In genomic region chr7:27217951-27218350, GRCh38 we compare ENCODE assay signal across 43 cellular contexts. TPM values are rescaled to one million over a fixed set of nuclear protein-coding genes. Genes with fewer than 3 reads are reported as not detected.
"Had no signal": no experiment of that assay in that cellular context is flagged by ENCODE, and none has a peak within 500 bp of the region (broad histone marks: within the 10 kb centered on the region; RNA-seq: fewer than 3 reads in every experiment).

No MANE protein-coding gene starts in this region.

- H3K9me3 ChIP-seq: adrenal gland, ascending aorta, body of pancreas, breast epithelium had no signal

- H3K36me3 ChIP-seq: adrenal gland, ascending aorta, brain microvascular endothelial cell, breast epithelium, cardiac muscle cell had no signal

- H3K4me1 Mint-ChIP-seq: activated naive CD4-positive, alpha-beta T cell treated with anti-CD3 and anti-CD28 coated beads, Interleukin-2, amount 10 ng/mL, durations not matched to agents 7 days and 5 days; activated T-helper 17 cell treated with anti-CD3 and anti-CD28 coated beads, Interleukin-2, amount 50 U/mL, for 72 hours; brain; central memory CD8-positive, alpha-beta T cell had no signal

- H3K4me3 ChIP-seq: adrenal gland, ascending aorta, body of pancreas, breast epithelium, cardiac muscle cell had no signal

- H3K9me3 Mint-ChIP-seq: activated naive CD4-positive, alpha-beta T cell treated with anti-CD3 and anti-CD28 coated beads for 36 hours; activated naive CD4-positive, alpha-beta T cell treated with anti-CD3 and anti-CD28 coated beads, Interleukin-2, amount 10 ng/mL, durations not matched to agents 7 days and 5 days; activated naive CD4-positive, alpha-beta T cell treated with anti-CD3 and anti-CD28 coated beads, Interleukin-2, amount 50 U/mL, for 24 hours; activated naive CD4-positive, alpha-beta T cell treated with anti-CD3 and anti-CD28 coated beads, Interleukin-2, amount 50 U/mL, for 72 hours; activated naive CD8-positive, alpha-beta T cell treated with anti-CD3 and anti-CD28 coated beads for 36 hours; activated naive CD8-positive, alpha-beta T cell treated with anti-CD3 and anti-CD28 coated beads, Interleukin-2, amount 10 ng/mL, durations not matched to agents 7 days and 5 days; activated naive CD8-positive, alpha-beta T cell treated with anti-CD3 and anti-CD28 coated beads, Interleukin-2, amount 50 U/mL, for 24 hours; activated T-cell treated with anti-CD3 and anti-CD28 coated beads, Interleukin-2, amount 50 U/mL, for 24 hours; activated T-cell treated with anti-CD3 and anti-CD28 coated beads, Interleukin-2, amount 50 U/mL, for 4 hours; activated T-cell treated with anti-CD3 and anti-CD28 coated beads, Interleukin-2, amount 50 U/mL, for 72 hours; activated T-helper 1 cell treated with anti-CD3 and anti-CD28 coated beads, Interleukin-12 subunit alpha, Interleukin-12 subunit beta, Interleukin-2, Interleukin-4 antibody, amounts not matched to agents 30 ng/mL and 10 ng/mL and 1 ng/mL, durations not matched to agents 14 hours and 24 hours and 36 hours; activated T-helper 17 cell treated with anti-CD3 and anti-CD28 coated beads, Interleukin-2, amount 50 U/mL, for 72 hours; activated T-helper 2 cell treated with anti-CD3 and anti-CD28 coated beads, Interferon-gamma antibody, Interleukin-2, Interleukin-4, amounts not matched to agents 10 μg/mL and 5 μg/mL and 100 μg/mL, durations not matched to agents 14 hours and 24 hours and 36 hours; central memory CD8-positive, alpha-beta T cell had no signal

- H3K4me1 ChIP-seq: adrenal gland, ascending aorta, breast epithelium had no signal

- H3K4me3 Mint-ChIP-seq: activated naive CD4-positive, alpha-beta T cell treated with anti-CD3 and anti-CD28 coated beads for 36 hours; activated naive CD4-positive, alpha-beta T cell treated with anti-CD3 and anti-CD28 coated beads, Interleukin-2, amount 10 ng/mL, durations not matched to agents 7 days and 5 days; activated naive CD4-positive, alpha-beta T cell treated with anti-CD3 and anti-CD28 coated beads, Interleukin-2, amount 50 U/mL, for 24 hours; activated naive CD8-positive, alpha-beta T cell; activated naive CD8-positive, alpha-beta T cell treated with anti-CD3 and anti-CD28 coated beads for 36 hours; activated naive CD8-positive, alpha-beta T cell treated with anti-CD3 and anti-CD28 coated beads, Interleukin-2, amount 10 ng/mL, durations not matched to agents 7 days and 5 days; activated naive CD8-positive, alpha-beta T cell treated with anti-CD3 and anti-CD28 coated beads, Interleukin-2, amount 50 U/mL, for 24 hours; activated T-cell treated with anti-CD3 and anti-CD28 coated beads, Interleukin-2, amount 50 U/mL, for 24 hours; activated T-cell treated with anti-CD3 and anti-CD28 coated beads, Interleukin-2, amount 50 U/mL, for 4 hours; activated T-cell treated with anti-CD3 and anti-CD28 coated beads, Interleukin-2, amount 50 U/mL, for 72 hours; activated T-helper 1 cell treated with anti-CD3 and anti-CD28 coated beads, Interleukin-12 subunit alpha, Interleukin-12 subunit beta, Interleukin-2, Interleukin-4 antibody, amounts not matched to agents 30 ng/mL and 10 ng/mL and 1 ng/mL, durations not matched to agents 14 hours and 24 hours and 36 hours; activated T-helper 17 cell treated with anti-CD3 and anti-CD28 coated beads, Interleukin-2, amount 50 U/mL, for 72 hours; brain; central memory CD8-positive, alpha-beta T cell had no signal

- H3K27ac ChIP-seq: adrenal gland, ascending aorta, body of pancreas, brain microvascular endothelial cell, breast epithelium, cardiac muscle cell had no signal

- DNase-seq: activated effector memory CD4-positive, alpha-beta T cell treated with anti-CD3 and anti-CD28 coated beads, Interleukin-2, amount 50 U/mL, for 16 hours; activated effector memory CD4-positive, alpha-beta T cell treated with Interleukin-2 at 50 U/mL for 16 hours; activated gamma-delta T cell; activated gamma-delta T cell treated with Interleukin-2 at 50 U/mL for 16 hours; activated naive CD4-positive, alpha-beta T cell; activated naive CD4-positive, alpha-beta T cell treated with anti-CD3 and anti-CD28 coated beads for 36 hours; activated naive CD4-positive, alpha-beta T cell treated with anti-CD3 and anti-CD28 coated beads, Interleukin-2, amount 10 ng/mL, durations not matched to agents 7 days and 5 days; activated naive CD4-positive, alpha-beta T cell treated with anti-CD3 and anti-CD28 coated beads, Interleukin-2, amount 50 U/mL, for 16 hours; activated naive CD4-positive, alpha-beta T cell treated with Interleukin-2 at 50 U/mL for 16 hours; activated naive CD8-positive, alpha-beta T cell treated with anti-CD3 and anti-CD28 coated beads for 36 hours; activated naive CD8-positive, alpha-beta T cell treated with anti-CD3 and anti-CD28 coated beads, Interleukin-2, amount 10 ng/mL, durations not matched to agents 7 days and 5 days; activated naive CD8-positive, alpha-beta T cell treated with anti-CD3 and anti-CD28 coated beads, Interleukin-2, amount 50 U/mL, for 24 hours; activated T-cell treated with anti-CD3 and anti-CD28 coated beads, Interleukin-2, amount 50 U/mL, for 1 hour; activated T-cell treated with anti-CD3 and anti-CD28 coated beads, Interleukin-2, amount 50 U/mL, for 24 hours; activated T-cell treated with anti-CD3 and anti-CD28 coated beads, Interleukin-2, amount 50 U/mL, for 4 hours; activated T-cell treated with anti-CD3 and anti-CD28 coated beads, Interleukin-2, amount 50 U/mL, for 48 hours; activated T-cell treated with anti-CD3 and anti-CD28 coated beads, Interleukin-2, amount 50 U/mL, for 72 hours; adrenal gland; amniotic stem cell; amygdala; anterior cingulate cortex; aorta; body of pancreas; brain microvascular endothelial cell; caudate nucleus; central memory CD4-positive, alpha-beta T cell; cerebellar nuclear complex had no signal

- FAIRE-seq: astrocyte, bronchial epithelial cell had no signal

- H3K27ac Mint-ChIP-seq: activated naive CD4-positive, alpha-beta T cell treated with anti-CD3 and anti-CD28 coated beads for 36 hours; activated naive CD4-positive, alpha-beta T cell treated with anti-CD3 and anti-CD28 coated beads, Interleukin-2, amount 10 ng/mL, durations not matched to agents 7 days and 5 days; activated naive CD4-positive, alpha-beta T cell treated with anti-CD3 and anti-CD28 coated beads, Interleukin-2, amount 50 U/mL, for 24 hours; activated naive CD4-positive, alpha-beta T cell treated with anti-CD3 and anti-CD28 coated beads, Interleukin-2, amount 50 U/mL, for 72 hours; activated naive CD8-positive, alpha-beta T cell; activated naive CD8-positive, alpha-beta T cell treated with anti-CD3 and anti-CD28 coated beads for 36 hours; activated naive CD8-positive, alpha-beta T cell treated with anti-CD3 and anti-CD28 coated beads, Interleukin-2, amount 10 ng/mL, durations not matched to agents 7 days and 5 days; activated naive CD8-positive, alpha-beta T cell treated with anti-CD3 and anti-CD28 coated beads, Interleukin-2, amount 50 U/mL, for 24 hours; activated T-cell treated with anti-CD3 and anti-CD28 coated beads, Interleukin-2, amount 50 U/mL, for 24 hours; activated T-cell treated with anti-CD3 and anti-CD28 coated beads, Interleukin-2, amount 50 U/mL, for 72 hours; activated T-helper 1 cell treated with anti-CD3 and anti-CD28 coated beads, Interleukin-12 subunit alpha, Interleukin-12 subunit beta, Interleukin-2, Interleukin-4 antibody, amounts not matched to agents 30 ng/mL and 10 ng/mL and 1 ng/mL, durations not matched to agents 14 hours and 24 hours and 36 hours; activated T-helper 17 cell treated with anti-CD3 and anti-CD28 coated beads, Interleukin-2, amount 50 U/mL, for 72 hours; activated T-helper 2 cell treated with anti-CD3 and anti-CD28 coated beads, Interferon-gamma antibody, Interleukin-2, Interleukin-4, amounts not matched to agents 10 μg/mL and 5 μg/mL and 100 μg/mL, durations not matched to agents 14 hours and 24 hours and 36 hours; brain had no signal

- ATAC-seq: activated naive CD4-positive, alpha-beta T cell treated with anti-CD3 and anti-CD28 coated beads, Interleukin-2, amount 50 U/mL, for 72 hours; activated naive CD8-positive, alpha-beta T cell treated with anti-CD3 and anti-CD28 coated beads, Interleukin-2, amount 50 U/mL, for 24 hours; activated T-cell treated with anti-CD3 and anti-CD28 coated beads, Interleukin-2, amount 50 U/mL, for 4 hours; activated T-cell treated with anti-CD3 and anti-CD28 coated beads, Interleukin-2, amount 50 U/mL, for 72 hours; activated T-helper 17 cell treated with anti-CD3 and anti-CD28 coated beads, Interleukin-2, amount 50 U/mL, for 72 hours; body of pancreas had no signal

RNA-seq across cellular contexts. Expression of gene HOXA13, which starts 18.1 kb away (rescaled TPM):
- total RNA-seq: activated naive CD4-positive, alpha-beta T cell treated with anti-CD3 and anti-CD28 coated beads for 36 hours; activated naive CD4-positive, alpha-beta T cell treated with anti-CD3 and anti-CD28 coated beads, Interleukin-2, amount 50 U/mL, for 72 hours; activated naive CD8-positive, alpha-beta T cell treated with anti-CD3 and anti-CD28 coated beads for 36 hours; activated naive CD8-positive, alpha-beta T cell treated with anti-CD3 and anti-CD28 coated beads, Interleukin-2, amount 10 ng/mL, durations not matched to agents 7 days and 5 days; activated T-cell treated with anti-CD3 and anti-CD28 coated beads, Interleukin-2, amount 50 U/mL, for 4 hours; activated T-cell treated with anti-CD3 and anti-CD28 coated beads, Interleukin-2, amount 50 U/mL, for 72 hours; activated T-helper 1 cell treated with anti-CD3 and anti-CD28 coated beads, Interleukin-12 subunit alpha, Interleukin-12 subunit beta, Interleukin-2, Interleukin-4 antibody, amounts not matched to agents 30 ng/mL and 10 ng/mL and 1 ng/mL, durations not matched to agents 14 hours and 24 hours and 36 hours; activated T-helper 17 cell treated with anti-CD3 and anti-CD28 coated beads, Interleukin-2, amount 50 U/mL, for 72 hours; activated T-helper 2 cell treated with anti-CD3 and anti-CD28 coated beads, Interferon-gamma antibody, Interleukin-2, Interleukin-4, amounts not matched to agents 10 μg/mL and 5 μg/mL and 100 μg/mL, durations not matched to agents 14 hours and 24 hours and 36 hours; aorta; ascending aorta; astrocyte; body of pancreas; cardiac muscle cell; cardiac septum; cerebellum; chondrocyte had no signal
- polyA plus RNA-seq: cardiac muscle cell had no signal

RNA-seq across cellular contexts. Expression of gene EVX1, which starts 24.7 kb away (rescaled TPM):
- total RNA-seq: activated naive CD4-positive, alpha-beta T cell treated with anti-CD3 and anti-CD28 coated beads for 36 hours; activated naive CD4-positive, alpha-beta T cell treated with anti-CD3 and anti-CD28 coated beads, Interleukin-2, amount 50 U/mL, for 72 hours; activated naive CD8-positive, alpha-beta T cell treated with anti-CD3 and anti-CD28 coated beads for 36 hours; activated naive CD8-positive, alpha-beta T cell treated with anti-CD3 and anti-CD28 coated beads, Interleukin-2, amount 10 ng/mL, durations not matched to agents 7 days and 5 days; activated T-cell treated with anti-CD3 and anti-CD28 coated beads, Interleukin-2, amount 50 U/mL, for 4 hours; activated T-helper 1 cell treated with anti-CD3 and anti-CD28 coated beads, Interleukin-12 subunit alpha, Interleukin-12 subunit beta, Interleukin-2, Interleukin-4 antibody, amounts not matched to agents 30 ng/mL and 10 ng/mL and 1 ng/mL, durations not matched to agents 14 hours and 24 hours and 36 hours; activated T-helper 17 cell treated with anti-CD3 and anti-CD28 coated beads, Interleukin-2, amount 50 U/mL, for 72 hours; activated T-helper 2 cell treated with anti-CD3 and anti-CD28 coated beads, Interferon-gamma antibody, Interleukin-2, Interleukin-4, amounts not matched to agents 10 μg/mL and 5 μg/mL and 100 μg/mL, durations not matched to agents 14 hours and 24 hours and 36 hours; aorta; ascending aorta; astrocyte; body of pancreas; breast epithelium; bronchial epithelial cell; cardiac muscle cell; cardiac septum; cerebellum; chondrocyte had no signal
- polyA plus RNA-seq: aorta, cardiac muscle cell had no signal

RNA-seq across cellular contexts. Expression of gene HOXA11, which starts 32.9 kb away (rescaled TPM):
- total RNA-seq: activated naive CD4-positive, alpha-beta T cell treated with anti-CD3 and anti-CD28 coated beads for 36 hours; activated naive CD4-positive, alpha-beta T cell treated with anti-CD3 and anti-CD28 coated beads, Interleukin-2, amount 50 U/mL, for 72 hours; activated naive CD8-positive, alpha-beta T cell treated with anti-CD3 and anti-CD28 coated beads, Interleukin-2, amount 10 ng/mL, durations not matched to agents 7 days and 5 days; activated T-cell treated with anti-CD3 and anti-CD28 coated beads, Interleukin-2, amount 50 U/mL, for 4 hours; activated T-helper 1 cell treated with anti-CD3 and anti-CD28 coated beads, Interleukin-12 subunit alpha, Interleukin-12 subunit beta, Interleukin-2, Interleukin-4 antibody, amounts not matched to agents 30 ng/mL and 10 ng/mL and 1 ng/mL, durations not matched to agents 14 hours and 24 hours and 36 hours; activated T-helper 17 cell treated with anti-CD3 and anti-CD28 coated beads, Interleukin-2, amount 50 U/mL, for 72 hours; activated T-helper 2 cell treated with anti-CD3 and anti-CD28 coated beads, Interferon-gamma antibody, Interleukin-2, Interleukin-4, amounts not matched to agents 10 μg/mL and 5 μg/mL and 100 μg/mL, durations not matched to agents 14 hours and 24 hours and 36 hours; ascending aorta; astrocyte; body of pancreas; bronchial epithelial cell; cardiac muscle cell; cardiac septum; cerebellum; chondrocyte had no signal
- polyA plus RNA-seq: cardiac muscle cell had no signal

RNA-seq across cellular contexts. Expression of gene HOXA10, which starts 43.8 kb away (rescaled TPM):
- total RNA-seq: activated naive CD4-positive, alpha-beta T cell treated with anti-CD3 and anti-CD28 coated beads for 36 hours; activated naive CD4-positive, alpha-beta T cell treated with anti-CD3 and anti-CD28 coated beads, Interleukin-2, amount 50 U/mL, for 72 hours; activated naive CD8-positive, alpha-beta T cell treated with anti-CD3 and anti-CD28 coated beads for 36 hours; activated naive CD8-positive, alpha-beta T cell treated with anti-CD3 and anti-CD28 coated beads, Interleukin-2, amount 10 ng/mL, durations not matched to agents 7 days and 5 days; activated T-helper 1 cell treated with anti-CD3 and anti-CD28 coated beads, Interleukin-12 subunit alpha, Interleukin-12 subunit beta, Interleukin-2, Interleukin-4 antibody, amounts not matched to agents 30 ng/mL and 10 ng/mL and 1 ng/mL, durations not matched to agents 14 hours and 24 hours and 36 hours; activated T-helper 17 cell treated with anti-CD3 and anti-CD28 coated beads, Interleukin-2, amount 50 U/mL, for 72 hours; activated T-helper 2 cell treated with anti-CD3 and anti-CD28 coated beads, Interferon-gamma antibody, Interleukin-2, Interleukin-4, amounts not matched to agents 10 μg/mL and 5 μg/mL and 100 μg/mL, durations not matched to agents 14 hours and 24 hours and 36 hours; ascending aorta; astrocyte; bronchial epithelial cell; cardiac muscle cell; cardiac septum; cerebellum had no signal
- polyA plus RNA-seq: cardiac muscle cell had no signal

RNA-seq across cellular contexts. Expression of gene HOXA9, which starts 52.6 kb away (rescaled TPM):
- total RNA-seq: activated naive CD4-positive, alpha-beta T cell treated with anti-CD3 and anti-CD28 coated beads for 36 hours; activated naive CD4-positive, alpha-beta T cell treated with anti-CD3 and anti-CD28 coated beads, Interleukin-2, amount 50 U/mL, for 72 hours; activated naive CD8-positive, alpha-beta T cell treated with anti-CD3 and anti-CD28 coated beads for 36 hours; activated naive CD8-positive, alpha-beta T cell treated with anti-CD3 and anti-CD28 coated beads, Interleukin-2, amount 10 ng/mL, durations not matched to agents 7 days and 5 days; activated T-cell treated with anti-CD3 and anti-CD28 coated beads, Interleukin-2, amount 50 U/mL, for 72 hours; activated T-helper 1 cell treated with anti-CD3 and anti-CD28 coated beads, Interleukin-12 subunit alpha, Interleukin-12 subunit beta, Interleukin-2, Interleukin-4 antibody, amounts not matched to agents 30 ng/mL and 10 ng/mL and 1 ng/mL, durations not matched to agents 14 hours and 24 hours and 36 hours; activated T-helper 17 cell treated with anti-CD3 and anti-CD28 coated beads, Interleukin-2, amount 50 U/mL, for 72 hours; activated T-helper 2 cell treated with anti-CD3 and anti-CD28 coated beads, Interferon-gamma antibody, Interleukin-2, Interleukin-4, amounts not matched to agents 10 μg/mL and 5 μg/mL and 100 μg/mL, durations not matched to agents 14 hours and 24 hours and 36 hours; ascending aorta; astrocyte; body of pancreas; bronchial epithelial cell; cardiac muscle cell; cardiac septum; cerebellum; chondrocyte had no signal
- polyA plus RNA-seq: cardiac muscle cell had no signal
